17 cellular contexts compared by ENCODE assay signal in the genomic region with DNA sequence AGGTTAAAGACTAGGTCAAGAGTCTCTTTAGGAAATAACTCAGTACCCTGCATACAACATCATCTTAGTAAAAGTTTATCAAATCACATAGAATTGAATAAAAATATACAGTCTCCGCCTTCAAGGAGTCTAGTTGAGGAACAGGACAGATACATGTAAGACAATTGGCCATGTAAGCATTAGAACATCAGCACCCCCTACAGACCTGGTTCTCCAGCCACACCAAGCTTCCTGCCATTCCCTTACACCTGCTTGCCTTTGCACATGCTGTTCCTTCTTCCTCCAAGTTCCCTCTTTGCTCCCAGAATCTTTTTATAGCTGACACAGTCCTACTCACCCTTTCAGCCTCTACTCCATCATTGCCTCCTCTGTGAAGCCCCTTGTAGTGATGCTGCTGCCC.
DNase-seq lines count a peak whose midpoint lies in the region; ATAC-seq, FAIRE-seq and TF ChIP-seq lines count a peak whose summit lies in the region.
"Had no signal": no experiment of that assay in that cellular context is flagged by ENCODE, and none has a peak within 500 bp of the region (broad histone marks: within the 10 kb centered on the region; RNA-seq: fewer than 3 reads in every experiment).

No MANE protein-coding gene starts in this region.

- H3K27ac ChIP-seq in HepG2 (ENCODE audit: extremely low read length, insufficient read depth, low read length): no peak overlapping the region
- H3K27ac ChIP-seq in SJCRH30: no peak overlapping the region
- H3K27ac ChIP-seq: colonic mucosa, foreskin keratinocyte, left ventricle myocardium inferior, right atrium auricular region, upper lobe of left lung had no signal

- TF ChIP-seq CTCF in LNCAP (IDR thresholded peaks at IDR 0.05) (peak; percentile 35; the same call in 1 of the 2 replicates), HepG2 (CRISPR knock-in tag; IDR thresholded peaks at IDR 0.05) (0 out of 2 replicates have a peak, but pooled peaks have one; percentile 10)

- no peak for TF ChIP-seq POLR2A in HepG2 (IDR thresholded peaks at IDR 0.05; ENCODE audit: insufficient read depth in 1 of 2, low read depth in 2 of 2, low read length in 2 of 2)

- in situ Hi-C loops in SK-MEL-5 (cut with HindIII; ENCODE audit: low pct_unique_long_range_greater_than_20kb, low sequenced_read_pairs) (no loop called here), HepG2 (cut with HindIII; ENCODE audit: extremely low pct_ligation_motif_present, low pct_unique_long_range_greater_than_20kb) (no loop called here)

- no peaks in the 10 kb centered on the region for H3K36me3 ChIP-seq in HepG2 (replicated peaks in 1 of 2; ENCODE audit: control insufficient read depth in 1 of 2, insufficient read depth in 2 of 2, low read length in 2 of 2)
- no peaks in the 10 kb centered on the region for H3K36me3 ChIP-seq in SJCRH30
- H3K36me3 ChIP-seq: colonic mucosa, left ventricle myocardium inferior, right atrium auricular region, upper lobe of left lung had no signal

- H3K9ac ChIP-seq in HepG2 (ENCODE audit: insufficient read depth, low read depth, low read length): no peak overlapping the region

- BruUV-seq in HepG2 (replicated peaks; lab: Mats Ljungman, UMichigan): no TSS peak

- H3K79me2 ChIP-seq in HepG2 (ENCODE audit: insufficient read depth, low read length): no peaks in the 10 kb centered on the region

- no peak for TF ChIP-seq EP300 in HepG2 (IDR thresholded peaks at IDR 0.05; ENCODE audit: low read depth in 2 of 2, low read length in 2 of 2)
- TF ChIP-seq EP300 in HepG2 (CRISPR knock-in tag; IDR thresholded peaks at IDR 0.05; ENCODE audit: borderline replicate concordance): no peak

- no peak overlapping the region for H3K4me3 ChIP-seq in HepG2 (replicated peaks in 1 of 3; ENCODE audit: insufficient read depth in 1 of 3, low read depth in 2 of 3, low read length in 3 of 3)
- no peak overlapping the region for H3K4me3 ChIP-seq in SJCRH30
- H3K4me3 ChIP-seq: colonic mucosa, left ventricle myocardium inferior, right atrium auricular region, upper lobe of left lung had no signal

- POLR2A ChIA-PET in HepG2 (lab: Yijun Ruan, JAX): no interaction called here

- TF ChIP-seq RAD21 in HepG2 (CRISPR knock-in tag; IDR thresholded peaks at IDR 0.05): no peak

- FAIRE-seq in HepG2 (lab: Jason Lieb, UNC): no peak

- H3K27me3 ChIP-seq in HepG2 (ENCODE audit: control insufficient read depth in 1 of 2, insufficient read depth in 2 of 2, low read length in 2 of 2) (peaks cover 0 to 14% of the 10 kb centered on the region in 2 experiments; a peak in 1 of 5 replicates), SJCRH30 (no peaks in the 10 kb centered on the region)
- H3K27me3 ChIP-seq: colonic mucosa, right atrium auricular region, upper lobe of left lung had no signal

- H3K4me2 ChIP-seq in HepG2 (ENCODE audit: low read depth, low read length): no peak overlapping the region

- 4% methylated on average over 1 of the region's 1 CpG for WGBS in HepG2 (ENCODE audit: low lambda C conversion rate)

- H4K20me1 ChIP-seq in HepG2 (ENCODE audit: insufficient read depth, low read length): no peaks in the 10 kb centered on the region

- H3K4me1 ChIP-seq in HepG2 (ENCODE audit: insufficient read depth, low read length) (no peaks in the 10 kb centered on the region), SJCRH30 (no peaks in the 10 kb centered on the region)
- H3K4me1 ChIP-seq: colonic mucosa, left ventricle myocardium inferior, right atrium auricular region, upper lobe of left lung had no signal

- no peak overlapping the region for H2AFZ ChIP-seq in HepG2 (ENCODE audit: low read length)

- ATAC-seq in HepG2 (no peak), GM19463 (IDR thresholded peaks at IDR 0.05; ENCODE audit: unreplicated experiment) (no peak)
- ATAC-seq: foreskin keratinocyte had no signal

- intact Hi-C loops in HepG2 (cut with micrococcal nuclease; ENCODE audit: unreplicated experiment): no loop called here

- CTCF ChIA-PET in HepG2 (lab: Yijun Ruan, JAX; ENCODE audit: low intra/inter-chr PET ratio, low total read pairs): no interaction called here

- DNase-seq in NCI-H82 (lab: John Stamatoyannopoulos, UW) (peak; percentile 20), NCI-H82 treated with DMSO at 0.1 percent for 48 hours (lab: John Stamatoyannopoulos, UW; ENCODE audit: unreplicated experiment) (no peak), SK-MEL-5 (ENCODE audit: low read depth, low spot score) (peak; percentile 20), HepG2 (ENCODE audit: low spot score) (no peak), SJCRH30 (no peak)
- no peak for DNase-seq in stimulated activated CD4-positive, alpha-beta T cell treated with anti-CD3 and anti-CD28 coated beads, Interleukin-15, amount 100 ng/mL, for 24 hours
- DNase-seq: activated naive CD4-positive, alpha-beta T cell treated with anti-CD3 and anti-CD28 coated beads, Interleukin-2, amount 50 U/mL, for 16 hours; colonic mucosa; foreskin keratinocyte; left ventricle myocardium inferior; NCI-H1048; NCI-H2171 treated with DMSO at 0.1 percent for 48 hours; occipital lobe; upper lobe of left lung had no signal

- H3K9me3 ChIP-seq in HepG2 (ENCODE audit: low read length) (0 out of 2 replicates have a peak, but pooled peaks cover 5% of the 10 kb centered on the region), SJCRH30 (replicated peaks) (no peaks in the 10 kb centered on the region)
- H3K9me3 ChIP-seq: colonic mucosa had no signal

TF ChIP-seq in HepG2, 621 proteins besides CTCF, POLR2A, EP300 and RAD21:
- TF ChIP-seq KAT8 (CRISPR knock-in tag; IDR thresholded peaks at IDR 0.05) (no peak), GZF1 (CRISPR knock-in tag; IDR thresholded peaks at IDR 0.05) (no peak), KLF15 (CRISPR knock-in tag; IDR thresholded peaks at IDR 0.05; ENCODE audit: borderline replicate concordance) (no peak), ZMAT3 (CRISPR knock-in tag; conservative IDR thresholded peaks at IDR 0.05) (no peak), ZNF589 (CRISPR knock-in tag; conservative IDR thresholded peaks at IDR 0.05) (no peak), MYNN (CRISPR knock-in tag; IDR thresholded peaks at IDR 0.05; ENCODE audit: low read depth) (no peak), ZNF766 (CRISPR knock-in tag; IDR thresholded peaks at IDR 0.05; ENCODE audit: borderline replicate concordance) (no peak), SALL2 (CRISPR knock-in tag; IDR thresholded peaks at IDR 0.05) (no peak), ZNF20 (CRISPR knock-in tag; IDR thresholded peaks at IDR 0.05) (no peak), CREB1 (IDR thresholded peaks at IDR 0.05) (no peak), CREB1 (CRISPR knock-in tag; IDR thresholded peaks at IDR 0.05) (no peak), GABPA (IDR thresholded peaks at IDR 0.05; ENCODE audit: low read depth, low read length) (no peak), GABPA (CRISPR knock-in tag; IDR thresholded peaks at IDR 0.05; ENCODE audit: low read depth) (no peak), ZSCAN29 (CRISPR knock-in tag; conservative IDR thresholded peaks at IDR 0.05) (no peak), ZNF780A (CRISPR knock-in tag; IDR thresholded peaks at IDR 0.05) (no peak), AKAP8 (CRISPR knock-in tag; IDR thresholded peaks at IDR 0.05) (no peak), ZC3H4 (CRISPR knock-in tag; IDR thresholded peaks at IDR 0.05; ENCODE audit: borderline replicate concordance) (no peak), ZNF574 (CRISPR knock-in tag; IDR thresholded peaks at IDR 0.05) (no peak), SMYD3 (CRISPR knock-in tag; IDR thresholded peaks at IDR 0.05) (no peak), CCDC6 (CRISPR knock-in tag; IDR thresholded peaks at IDR 0.05) (no peak)
- TF ChIP-seq, protein P1, sequence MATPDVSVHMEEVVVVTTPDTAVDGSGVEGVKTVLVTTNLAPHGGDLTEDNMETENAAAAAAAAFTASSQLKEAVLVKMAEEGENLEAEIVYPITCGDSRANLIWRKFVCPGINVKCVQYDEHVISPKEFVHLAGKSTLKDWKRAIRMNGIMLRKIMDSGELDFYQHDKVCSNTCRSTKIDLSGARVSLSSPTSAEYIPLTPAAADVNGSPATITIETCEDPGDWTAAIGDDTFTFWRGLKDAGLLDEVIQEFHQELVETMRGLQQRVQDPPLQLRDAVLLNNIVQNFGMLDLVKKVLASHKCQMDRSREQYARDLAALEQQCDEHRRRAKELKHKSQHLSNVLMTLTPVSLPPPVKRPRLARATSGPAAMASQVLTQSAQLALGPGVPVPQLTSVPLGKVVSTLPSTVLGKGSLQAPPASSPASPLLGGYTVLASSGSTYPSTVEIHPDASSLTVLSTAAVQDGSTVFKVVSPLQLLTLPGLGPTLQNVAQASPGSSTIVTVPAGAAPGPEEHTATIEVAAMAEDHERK (CRISPR knock-in tag; IDR thresholded peaks at IDR 0.05; ENCODE audit: low read depth): no peak
TF ChIP-seq in HepG2: peak in this region for 0.

Comparison
In these comparisons a context has a peak if more than half of its experiments do, and no peak if none do; other contexts are left out.
1. DNase-seq: peak in NCI-H82 (single experiment) and SK-MEL-5 (single experiment); none in NCI-H82 treated with DMSO at 0.1 percent for 48 hours (single experiment), HepG2 (single experiment), SJCRH30 (0 of 2) and stimulated activated CD4-positive, alpha-beta T cell treated with anti-CD3 and anti-CD28 coated beads, Interleukin-15, amount 100 ng/mL, for 24 hours (single experiment).